In genomic region chrX:16950423-16950822, GRCh38 we compare ENCODE assay signal across 29 cellular contexts. TPM values are rescaled to one million over a fixed set of nuclear protein-coding genes. Genes with fewer than 3 reads are reported as not detected.
A peak's percentile ranks its signal among the peaks of the same experiment; 100 is the strongest.
DNase-seq lines count a peak whose midpoint lies in the region; ATAC-seq, FAIRE-seq and TF ChIP-seq lines count a peak whose summit lies in the region.
"Had no signal": no experiment of that assay in that cellular context is flagged by ENCODE, and none has a peak within 500 bp of the region (broad histone marks: within the 10 kb centered on the region; RNA-seq: fewer than 3 reads in every experiment).

No MANE protein-coding gene starts in this region.

- H3K4me1 Mint-ChIP-seq in GM23338: no peaks in the 10 kb centered on the region; the same call in 2 of the 3 replicates
- peaks cover 4% of the 10 kb centered on the region for H3K4me1 Mint-ChIP-seq in astrocyte (ENCODE audit: low read depth, unreplicated experiment)
- peaks cover 2% of the 10 kb centered on the region for H3K4me1 Mint-ChIP-seq in activated CD4-positive, alpha-beta T cell treated with anti-CD3 and anti-CD28 coated beads, Interleukin-2, amount 10 ng/mL, durations not matched to agents 24 days and 14 days

- H3K9me3 Mint-ChIP-seq in GM23338: no peaks in the 10 kb centered on the region; the same call in 2 of the 3 replicates
- no peaks in the 10 kb centered on the region for H3K9me3 Mint-ChIP-seq in astrocyte (ENCODE audit: unreplicated experiment)
- H3K9me3 Mint-ChIP-seq in activated CD4-positive, alpha-beta T cell treated with anti-CD3 and anti-CD28 coated beads, Interleukin-2, amount 10 ng/mL, durations not matched to agents 24 days and 14 days: no peaks in the 10 kb centered on the region

- no peaks in the 10 kb centered on the region for H3F3A ChIP-seq in GM23338 (replicated peaks; ENCODE audit: low read depth)

- H3K4me1 ChIP-seq in A549: peaks cover 23% of the 10 kb centered on the region
- H3K4me1 ChIP-seq in GM23338 (ENCODE audit: insufficient read depth): no peaks in the 10 kb centered on the region
- H3K4me1 ChIP-seq in astrocyte (ENCODE audit: insufficient read depth, low read length): peaks cover 11% of the 10 kb centered on the region
- H3K4me1 ChIP-seq in left ventricle myocardium inferior: peaks cover 7% of the 10 kb centered on the region
- no peaks in the 10 kb centered on the region for H3K4me1 ChIP-seq in small intestine (ENCODE audit: control insufficient read depth in 2 of 2, insufficient read depth in 1 of 2, low read depth in 1 of 2, low read length in 1 of 2)
- H3K4me1 ChIP-seq: BE2C had no signal

- TF ChIP-seq CTCF in A549 (IDR thresholded peaks at IDR 0.05): no peak
- TF ChIP-seq CTCF in GM23338 (conservative IDR thresholded peaks at IDR 0.05; ENCODE audit: low read depth in 2 of 2): no peak
- no peak for TF ChIP-seq CTCF in astrocyte (IDR thresholded peaks at IDR 0.05; ENCODE audit: insufficient read depth, low read depth, low read length)
- no peak for TF ChIP-seq CTCF in left ventricle myocardium inferior (IDR thresholded peaks at IDR 0.05; ENCODE audit: borderline replicate concordance)

- H4K20me1 ChIP-seq in GM23338 (replicated peaks; ENCODE audit: insufficient read depth) (no peaks in the 10 kb centered on the region), astrocyte (ENCODE audit: insufficient read depth, low read length) (no peaks in the 10 kb centered on the region)
- H4K20me1 ChIP-seq: BLaER1 had no signal

- WGBS in A549 (ENCODE audit: missing lambda C conversion rate): 83% methylated on average over 4 of the region's 4 CpGs
- 79 to 91% (median 88%) methylated on average over 4 of the region's 4 CpGs for WGBS in small intestine, 3 donors

- H3K4me2 ChIP-seq in A549 (no peak overlapping the region), GM23338 (no peak overlapping the region), astrocyte (ENCODE audit: low read length) (no peak overlapping the region)
- H3K4me2 ChIP-seq: BLaER1 had no signal

- TF ChIP-seq EP300 in A549 (IDR thresholded peaks at IDR 0.05) (no peak), Ishikawa (IDR thresholded peaks at IDR 0.05; ENCODE audit: borderline replicate concordance) (no peak)

- POLR2A ChIA-PET in A549 (lab: Yijun Ruan, JAX): no interaction called here

- DNase-seq in A549 (ENCODE audit: low read depth in 1 of 2, low spot score in 1 of 2): no peak
- DNase-seq in GM23338 (ENCODE audit: low spot score): no peak
- DNase-seq in astrocyte (ENCODE audit: low read depth): no peak
- no peak for DNase-seq in left ventricle myocardium inferior
- DNase-seq in small intestine: no peak
- no peak for DNase-seq in NCI-H510A treated with DMSO at 0.1 percent for 48 hours (lab: John Stamatoyannopoulos, UW)
- no peak for DNase-seq in activated CD4-positive, alpha-beta T cell treated with anti-CD3 and anti-CD28 coated beads, Interleukin-2, amount 10 ng/mL, durations not matched to agents 24 days and 14 days
- DNase-seq: 8988T; BE2C; C1 segment of cervical spinal cord; CD4-positive, alpha-beta memory T cell; CD4-positive, CD25-positive, alpha-beta regulatory T cell; CD8-positive, alpha-beta memory T cell; COR-L47; DMS 273 treated with DMSO at 0.1 percent for 48 hours; DMS153; DMS53; DMS79; DND-41; EL; GDM1 had no signal

- H3K27me3 Mint-ChIP-seq in GM23338 (ENCODE audit: insufficient read depth, low read depth, poor library complexity) (peaks cover 4% of the 10 kb centered on the region), astrocyte (ENCODE audit: low read depth, unreplicated experiment) (no peaks in the 10 kb centered on the region)
- H3K27me3 Mint-ChIP-seq in activated CD4-positive, alpha-beta T cell treated with anti-CD3 and anti-CD28 coated beads, Interleukin-2, amount 10 ng/mL, durations not matched to agents 24 days and 14 days: peaks cover 24% of the 10 kb centered on the region

- CTCF ChIA-PET in A549 (lab: Yijun Ruan, JAX): interaction anchor here (0.7 kb wide), 1 partner anchor 64 kb away, joined by 3 read pairs; no protein-coding TSS in a partner anchor

- H3K27ac ChIP-seq in A549 (no peak overlapping the region), GM23338 (ENCODE audit: low read depth) (no peak overlapping the region), astrocyte (ENCODE audit: low read depth, low read length) (no peak overlapping the region), left ventricle myocardium inferior (replicated peaks) (no peak overlapping the region), small intestine (ENCODE audit: low read depth in 1 of 2, low read length in 1 of 2) (no peak overlapping the region)
- H3K27ac ChIP-seq: BLaER1 had no signal

- H3K27me3 ChIP-seq in GM23338 (ENCODE audit: insufficient read depth) (peaks cover 17% of the 10 kb centered on the region), astrocyte (ENCODE audit: insufficient read depth, low read length) (peaks cover 8% of the 10 kb centered on the region), left ventricle myocardium inferior (ENCODE audit: low read depth) (no peaks in the 10 kb centered on the region), small intestine (ENCODE audit: control insufficient read depth in 2 of 2, insufficient read depth in 2 of 2, low read length in 2 of 2) (no peaks in the 10 kb centered on the region)

- H3K27ac Mint-ChIP-seq in GM23338 (no peak overlapping the region), astrocyte (ENCODE audit: unreplicated experiment) (no peak overlapping the region)
- H3K27ac Mint-ChIP-seq in activated CD4-positive, alpha-beta T cell treated with anti-CD3 and anti-CD28 coated beads, Interleukin-2, amount 10 ng/mL, durations not matched to agents 24 days and 14 days: no peak overlapping the region
- H3K27ac Mint-ChIP-seq: CD14-positive monocyte; CD4-positive, alpha-beta memory T cell; CD4-positive, CD25-positive, alpha-beta regulatory T cell; CD8-positive, alpha-beta memory T cell had no signal

- no peaks in the 10 kb centered on the region for H3K36me3 ChIP-seq in GM23338 (ENCODE audit: insufficient read depth)
- H3K36me3 ChIP-seq in astrocyte (ENCODE audit: insufficient read depth, low read length): no peaks in the 10 kb centered on the region
- H3K36me3 ChIP-seq in left ventricle myocardium inferior: no peaks in the 10 kb centered on the region
- H3K36me3 ChIP-seq in small intestine (ENCODE audit: control insufficient read depth in 2 of 2, insufficient read depth in 2 of 2, low read length in 2 of 2): no peaks in the 10 kb centered on the region
- H3K36me3 ChIP-seq: BE2C, BLaER1 had no signal

- intact Hi-C loops in left ventricle myocardium inferior (cut with micrococcal nuclease): no loop called here
- intact Hi-C loops in activated CD4-positive, alpha-beta T cell treated with anti-CD3 and anti-CD28 coated beads, Interleukin-2, amount 10 ng/mL, durations not matched to agents 24 days and 14 days (cut with micrococcal nuclease): no loop called here

- no peak for FAIRE-seq in A549 (lab: Jason Lieb, UNC)
- FAIRE-seq in astrocyte (lab: Jason Lieb, UNC): peak; percentile 50
- FAIRE-seq in small intestine (lab: Jason Lieb, UNC): no peak
- FAIRE-seq: A204.1, GM12878, GM12892, GM18507 had no signal

- H3K4me3 Mint-ChIP-seq in GM23338: no peak overlapping the region
- no peak overlapping the region for H3K4me3 Mint-ChIP-seq in astrocyte (ENCODE audit: unreplicated experiment)
- H3K4me3 Mint-ChIP-seq in activated CD4-positive, alpha-beta T cell treated with anti-CD3 and anti-CD28 coated beads, Interleukin-2, amount 10 ng/mL, durations not matched to agents 24 days and 14 days: no peak overlapping the region
- H3K4me3 Mint-ChIP-seq: CD14-positive monocyte; CD4-positive, alpha-beta memory T cell; CD4-positive, CD25-positive, alpha-beta regulatory T cell had no signal

- H3K36me3 Mint-ChIP-seq in GM23338 (ENCODE audit: low read depth) (no peaks in the 10 kb centered on the region), astrocyte (ENCODE audit: low read depth, unreplicated experiment) (no peaks in the 10 kb centered on the region)
- H3K36me3 Mint-ChIP-seq in activated CD4-positive, alpha-beta T cell treated with anti-CD3 and anti-CD28 coated beads, Interleukin-2, amount 10 ng/mL, durations not matched to agents 24 days and 14 days (ENCODE audit: low read depth): no peaks in the 10 kb centered on the region
- H3K36me3 Mint-ChIP-seq: CD14-positive monocyte; CD4-positive, alpha-beta memory T cell; CD4-positive, CD25-positive, alpha-beta regulatory T cell had no signal

- no peak for TF ChIP-seq POLR2A in A549 (IDR thresholded peaks at IDR 0.05; ENCODE audit: low read length)

- ATAC-seq in A549 (no peak), GM23338 (no peak)
- ATAC-seq: GM12878 had no signal

- H2AFZ ChIP-seq in GM23338 (no peak overlapping the region), astrocyte (ENCODE audit: low read depth, low read length) (no peak overlapping the region)

- no peaks in the 10 kb centered on the region for H3K9me2 ChIP-seq in GM23338 (ENCODE audit: insufficient read depth)

- TF ChIP-seq RAD21 in A549 (conservative IDR thresholded peaks at IDR 0.05 in 1 of 2, IDR thresholded peaks at IDR 0.05 in 1 of 2) (no peak), Ishikawa (IDR thresholded peaks at IDR 0.05; ENCODE audit: low read depth) (no peak)

- H3K79me2 ChIP-seq in GM23338 (replicated peaks; ENCODE audit: insufficient read depth) (no peaks in the 10 kb centered on the region), astrocyte (ENCODE audit: insufficient read depth, low read length) (no peaks in the 10 kb centered on the region)

- H3K4me3 ChIP-seq in A549: no peak overlapping the region
- H3K4me3 ChIP-seq in GM23338: no peak overlapping the region
- H3K4me3 ChIP-seq in astrocyte (ENCODE audit: insufficient read depth, low read depth, low read length): no peak overlapping the region
- no peak overlapping the region for H3K4me3 ChIP-seq in left ventricle myocardium inferior
- no peak overlapping the region for H3K4me3 ChIP-seq in small intestine (ENCODE audit: low read depth in 1 of 2, low read length in 2 of 2)
- H3K4me3 ChIP-seq: BLaER1, GM12878 had no signal

- H3K9me3 ChIP-seq in A549: no peaks in the 10 kb centered on the region
- H3K9me3 ChIP-seq in astrocyte (ENCODE audit: insufficient read depth, low read depth, low read length): no peaks in the 10 kb centered on the region
- H3K9me3 ChIP-seq in left ventricle myocardium inferior (replicated peaks): no peaks in the 10 kb centered on the region
- no peaks in the 10 kb centered on the region for H3K9me3 ChIP-seq in small intestine (ENCODE audit: control insufficient read depth, low read depth)
- H3K9me3 ChIP-seq: BE2C, BLaER1 had no signal

- H3K9ac ChIP-seq in astrocyte (ENCODE audit: low read length): no peak overlapping the region
- H3K9ac ChIP-seq: BLaER1 had no signal

RNA-seq across cellular contexts. Expression of gene REPS2, which starts 4.0 kb away (rescaled TPM):
- 0.45 and 0.76 TPM in 2 replicates for polyA plus RNA-seq in A549 (2011; rRNA removed)
- polyA plus RNA-seq in A549 (2012; cell fraction: cytosol; rRNA removed): 0.09 and 0.13 TPM in 2 replicates
- 0.01 and 0.02 TPM in 2 replicates for polyA plus RNA-seq in A549 (2012; cell fraction: nucleus; rRNA removed)
- 0.13 to 0.26 TPM (median 0.17 TPM) in 3 replicates for polyA plus RNA-seq in A549 (2017; fragmentation: RNase III; extraction: RNeasy Plus Mini Kit Qiagen cat#74134 plus additional on column Dnase treatment)
- polyA minus RNA-seq in A549 (2011; rRNA and poly(A)+ RNA removed): 1.2 and 1.9 TPM in 2 replicates
- 2.6 and 4.4 TPM in 2 replicates for total RNA-seq in GM23338 (2014; rRNA removed; shearing (Covaris generic))
- 1.2 and 2.2 TPM in 2 replicates for polyA plus RNA-seq in GM23338 (2016; fragmentation: Nextera tagmentation; extraction: Ambion mirVana)
- 1.2 and 1.3 TPM in 2 replicates for total RNA-seq in astrocyte
- 7.6 TPM for total RNA-seq in left ventricle myocardium inferior
- 1 to 10 TPM; 1.3 to 5.1 (median 1.4) TPM for polyA plus RNA-seq in small intestine
- total RNA-seq in activated CD4-positive, alpha-beta T cell treated with anti-CD3 and anti-CD28 coated beads, Interleukin-2, amount 10 ng/mL, durations not matched to agents 24 days and 14 days: not detected in 2 replicates
- total RNA-seq: G401 had no signal
